ENCODE assay signal across 10 cellular contexts in the genomic region with DNA sequence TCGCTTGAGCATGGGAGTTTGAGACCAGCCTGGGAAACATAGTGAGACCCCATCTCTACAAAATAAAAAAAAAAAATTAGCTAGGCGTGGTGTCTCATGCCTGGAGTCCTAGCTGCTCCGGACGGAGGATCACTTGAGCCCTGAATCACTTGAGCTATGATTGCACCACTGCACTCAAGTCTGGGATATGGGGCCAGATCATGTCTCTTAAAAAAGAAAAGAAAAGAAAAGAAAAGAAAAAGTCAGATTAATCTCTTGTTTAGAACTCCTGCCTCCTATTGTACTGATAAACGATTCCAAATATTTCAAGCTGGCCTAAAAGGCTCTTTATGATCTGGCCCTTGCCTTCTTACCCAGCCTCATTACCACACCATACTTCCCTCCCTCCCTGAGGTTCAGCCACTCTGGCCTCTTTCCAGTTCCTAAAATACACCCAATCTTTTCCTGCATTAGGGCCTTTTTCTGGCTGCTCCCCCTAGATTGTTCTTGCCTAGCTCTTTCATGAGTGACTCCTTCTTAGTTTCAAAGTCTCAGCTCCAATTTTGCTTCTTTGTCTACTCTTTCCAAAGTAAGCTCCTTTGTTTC. TPM values are rescaled to one million over a fixed set of nuclear protein-coding genes. Genes with fewer than 3 reads are reported as not detected.
A peak's percentile ranks its signal among the peaks of the same experiment; 100 is the strongest.
DNase-seq lines count a peak whose midpoint lies in the region; ATAC-seq and TF ChIP-seq lines count a peak whose summit lies in the region.
"Had no signal": no experiment of that assay in that cellular context is flagged by ENCODE, and none has a peak within 500 bp of the region (broad histone marks: within the 10 kb centered on the region; RNA-seq: fewer than 3 reads in every experiment).

No MANE protein-coding gene starts in this region.

- no peak for DNase-seq in H9
- no peak for DNase-seq in WTC11 (ENCODE audit: low spot score)
- DNase-seq in left cardiac atrium, result peak; percentile 31
- no peak for DNase-seq in smooth muscle cell (lab: John Stamatoyannopoulos, UW; ENCODE audit: unreplicated experiment)
- DNase-seq in NK-92 treated with Interleukin-12 subunit alpha and Interleukin-12 subunit beta, amount 100 ng/mL, for 24 hours (lab: John Stamatoyannopoulos, UW), result no peak
- DNase-seq in NCI-H2227 (lab: John Stamatoyannopoulos, UW; ENCODE audit: unreplicated experiment), result no peak
- DNase-seq in effector CD8-positive, alpha-beta T cell (lab: John Stamatoyannopoulos, UW), result no peak
- DNase-seq: activated naive CD8-positive, alpha-beta T cell treated with anti-CD3 and anti-CD28 coated beads, Interleukin-2, amount 10 ng/mL, durations not matched to agents 7 days and 5 days had no signal

- no peak overlapping the region for H3K4ac ChIP-seq in H9 (ENCODE audit: low read depth, low read length)

- no peak overlapping the region for H3K23ac ChIP-seq in H9 (ENCODE audit: insufficient read length, low read depth, low read length)

- no peak overlapping the region for H4K91ac ChIP-seq in H9 (ENCODE audit: insufficient read length, low read depth, low read length)

- H2BK20ac ChIP-seq in H9 (ENCODE audit: low read depth, low read length, poor library complexity, severe bottlenecking), result no peak overlapping the region

- H3K79me1 ChIP-seq in H9 (ENCODE audit: insufficient read depth, low read depth, low read length, poor library complexity, severe bottlenecking), result no peaks in the 10 kb centered on the region

- no peak overlapping the region for H2BK12ac ChIP-seq in H9 (ENCODE audit: insufficient read length, low read depth, low read length)

- H3K4me3 Mint-ChIP-seq in H9 (no peak overlapping the region; a peak in 1 of 5 replicates), WTC11 (no peak overlapping the region)
- H3K4me3 Mint-ChIP-seq: activated naive CD8-positive, alpha-beta T cell treated with anti-CD3 and anti-CD28 coated beads, Interleukin-2, amount 10 ng/mL, durations not matched to agents 7 days and 5 days had no signal

- H4K20me1 ChIP-seq in H9 (ENCODE audit: control insufficient read depth, insufficient read depth, insufficient read length) (no peaks in the 10 kb centered on the region), smooth muscle cell (ENCODE audit: low read depth) (peaks cover 100% of the 10 kb centered on the region)

- no peak overlapping the region for H3K18ac ChIP-seq in H9 (ENCODE audit: insufficient read length, low read depth, low read length)

- no peak overlapping the region for H2BK15ac ChIP-seq in H9 (ENCODE audit: low read depth, low read length)

- H2AFZ ChIP-seq in H9 (ENCODE audit: low read length) (no peak overlapping the region), smooth muscle cell (ENCODE audit: low read depth) (no peak overlapping the region)

- H3K27me3 Mint-ChIP-seq in H9 (ENCODE audit: low read depth) (no peaks in the 10 kb centered on the region), WTC11 (ENCODE audit: low read depth) (no peaks in the 10 kb centered on the region)
- H3K27me3 Mint-ChIP-seq: activated naive CD8-positive, alpha-beta T cell treated with anti-CD3 and anti-CD28 coated beads, Interleukin-2, amount 10 ng/mL, durations not matched to agents 7 days and 5 days had no signal

- ATAC-seq in WTC11 (no peak), left cardiac atrium (peak; percentile 86 to 92), GM18511 (IDR thresholded peaks at IDR 0.05; ENCODE audit: unreplicated experiment) (no peak)

- H3K79me2 ChIP-seq in H9 (ENCODE audit: insufficient read depth, low read length) (peaks cover 6% of the 10 kb centered on the region; the same call in 1 of the 2 replicates), smooth muscle cell (ENCODE audit: low read depth) (peaks cover 97% of the 10 kb centered on the region)

- intact Hi-C loops in left cardiac atrium (cut with DNase I), result no loop called here

- CTCF ChIA-PET in WTC11 (lab: Charles Lee), result interaction anchor here (0.5 to 2.1 kb wide), 5 partner anchors 42 to 166 kb away, joined by 3 to 8 read pairs (median 4); a partner anchor contains a TSS

- H3F3A ChIP-seq in smooth muscle cell (ENCODE audit: low read depth), result peaks cover 17% of the 10 kb centered on the region

- POLR2A ChIA-PET in WTC11 (lab: Charles Lee), result no interaction called here

- H3K4me1 ChIP-seq in H9 (ENCODE audit: insufficient read depth, low read length) (peaks cover 2% of the 10 kb centered on the region; the same call in 1 of the 2 replicates), smooth muscle cell (ENCODE audit: low read depth) (peaks cover 6% of the 10 kb centered on the region)

- no peak overlapping the region for H3K56ac ChIP-seq in H9 (ENCODE audit: insufficient read length, low read depth, low read length)

- H3K27me3 ChIP-seq in H9 (ENCODE audit: insufficient read depth, low read length), result no peaks in the 10 kb centered on the region
- H3K27me3 ChIP-seq in smooth muscle cell (ENCODE audit: low read depth), result no peaks in the 10 kb centered on the region

- H2AK5ac ChIP-seq in H9 (ENCODE audit: insufficient read length, low read length), result no peak overlapping the region

- H3T11ph ChIP-seq in H9 (ENCODE audit: low read length), result no peak overlapping the region

- H4K5ac ChIP-seq in H9 (ENCODE audit: insufficient read length, low read depth, low read length), result no peak overlapping the region

- H3K36me3 ChIP-seq in smooth muscle cell (ENCODE audit: low read depth), result peaks cover 14% of the 10 kb centered on the region

- H3K4me2 ChIP-seq in H9 (ENCODE audit: insufficient read depth, insufficient read length, low read length) (no peak overlapping the region), smooth muscle cell (no peak overlapping the region)

- H3K9me3 Mint-ChIP-seq in H9, result no peaks in the 10 kb centered on the region
- H3K9me3 Mint-ChIP-seq in WTC11, result no peaks in the 10 kb centered on the region
- H3K9me3 Mint-ChIP-seq: activated naive CD8-positive, alpha-beta T cell treated with anti-CD3 and anti-CD28 coated beads, Interleukin-2, amount 10 ng/mL, durations not matched to agents 7 days and 5 days had no signal

- no peaks in the 10 kb centered on the region for H3K9me3 ChIP-seq in H9 (ENCODE audit: control insufficient read depth, low read depth, low read length)
- no peaks in the 10 kb centered on the region for H3K9me3 ChIP-seq in smooth muscle cell (replicated peaks; ENCODE audit: low read depth)

- H3K36me3 Mint-ChIP-seq in H9 (ENCODE audit: insufficient read depth in 1 of 3, low read depth in 3 of 3), result peaks cover 12 to 33% (median 32%) of the 10 kb centered on the region in 3 experiments; a peak in 6 of 7 replicates
- H3K36me3 Mint-ChIP-seq in WTC11, result peaks cover 29% of the 10 kb centered on the region
- H3K36me3 Mint-ChIP-seq: activated naive CD8-positive, alpha-beta T cell treated with anti-CD3 and anti-CD28 coated beads, Interleukin-2, amount 10 ng/mL, durations not matched to agents 7 days and 5 days had no signal

- no peak overlapping the region for H3K4me3 ChIP-seq in smooth muscle cell

- H3K9ac ChIP-seq in H9 (ENCODE audit: extremely low read depth, insufficient read length, low read length) (no peak overlapping the region), smooth muscle cell (ENCODE audit: low read depth) (no peak overlapping the region)

- no peak overlapping the region for H2BK5ac ChIP-seq in H9 (ENCODE audit: insufficient read length, low read length)

- no CpG with 5 or more reads among the region's 5 CpGs for WGBS in H9 (ENCODE audit: extremely low coverage, insufficient read length, low lambda C conversion rate)
- WGBS in smooth muscle cell (ENCODE audit: low lambda C conversion rate), result 71% methylated on average over 5 of the region's 5 CpGs

- no peak overlapping the region for H3K14ac ChIP-seq in H9 (ENCODE audit: insufficient read depth, low read length)

- H3K27ac Mint-ChIP-seq in H9 (peak overlapping the region; percentile 21 to 89 (median 87)), WTC11 (peak overlapping the region; percentile 64)
- H3K27ac Mint-ChIP-seq: activated naive CD8-positive, alpha-beta T cell treated with anti-CD3 and anti-CD28 coated beads, Interleukin-2, amount 10 ng/mL, durations not matched to agents 7 days and 5 days had no signal

- H3K4me1 Mint-ChIP-seq in H9, result peaks cover 20 to 31% of the 10 kb centered on the region in 2 experiments
- peaks cover 22% of the 10 kb centered on the region for H3K4me1 Mint-ChIP-seq in WTC11

- H3K23me2 ChIP-seq in H9 (ENCODE audit: insufficient read length, low read depth, low read length, poor library complexity, severe bottlenecking), result no peaks in the 10 kb centered on the region

- no peak overlapping the region for H3K27ac ChIP-seq in H9 (ENCODE audit: insufficient read length, low read depth, low read length)
- peak overlapping the region; percentile 23 for H3K27ac ChIP-seq in smooth muscle cell (ENCODE audit: low read depth)
- H3K27ac ChIP-seq: HL-60 had no signal

- H2BK120ac ChIP-seq in H9 (ENCODE audit: low read depth, low read length, poor library complexity, severe bottlenecking), result no peak overlapping the region

- H4K8ac ChIP-seq in H9 (replicated peaks; ENCODE audit: insufficient read length, low read depth, low read length), result no peak overlapping the region

- no peak for TF ChIP-seq CTCF in H9 (conservative IDR thresholded peaks at IDR 0.05)
- no peak for TF ChIP-seq CTCF in WTC11 (IDR thresholded peaks at IDR 0.05)
- no peak for TF ChIP-seq CTCF in smooth muscle cell (IDR thresholded peaks at IDR 0.05; ENCODE audit: borderline replicate concordance, insufficient read depth, poor library complexity, severe bottlenecking)

TF ChIP-seq in WTC11, 78 proteins besides CTCF, POLR2A, EP300 and RAD21 (continues in another document):
- TF ChIP-seq, protein P1, sequence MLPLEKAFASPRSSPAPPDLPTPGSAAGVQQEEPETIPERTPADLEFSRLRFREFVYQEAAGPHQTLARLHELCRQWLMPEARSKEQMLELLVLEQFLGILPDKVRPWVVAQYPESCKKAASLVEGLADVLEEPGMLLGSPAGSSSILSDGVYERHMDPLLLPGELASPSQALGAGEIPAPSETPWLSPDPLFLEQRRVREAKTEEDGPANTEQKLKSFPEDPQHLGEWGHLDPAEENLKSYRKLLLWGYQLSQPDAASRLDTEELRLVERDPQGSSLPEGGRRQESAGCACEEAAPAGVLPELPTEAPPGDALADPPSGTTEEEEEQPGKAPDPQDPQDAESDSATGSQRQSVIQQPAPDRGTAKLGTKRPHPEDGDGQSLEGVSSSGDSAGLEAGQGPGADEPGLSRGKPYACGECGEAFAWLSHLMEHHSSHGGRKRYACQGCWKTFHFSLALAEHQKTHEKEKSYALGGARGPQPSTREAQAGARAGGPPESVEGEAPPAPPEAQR (CRISPR knock-in tag; IDR thresholded peaks at IDR 0.05), result no peak
- TF ChIP-seq RELA (CRISPR knock-in tag; IDR thresholded peaks at IDR 0.05; ENCODE audit: borderline replicate concordance), result no peak
- TF ChIP-seq TP53 (CRISPR knock-in tag; IDR thresholded peaks at IDR 0.05), result no peak

RNA-seq across cellular contexts. Expression of a gene that starts 41.7 kb away (rescaled TPM):
- total RNA-seq in H9 (2021) (291 and 296 TPM in 2 replicates), WTC11 (2021) (225 to 236 TPM (median 234 TPM) in 3 replicates), left cardiac atrium (100 to 1,000 TPM; 170 to 239 TPM), smooth muscle cell (187 and 190 TPM in 2 replicates)
- polyA plus RNA-seq in smooth muscle cell, result 128 TPM in 2 replicates

Comparison
In these comparisons a context has a peak if more than half of its experiments do, and no peak if none do; other contexts are left out.
1. ATAC-seq: peak in left cardiac atrium (2 of 2); none in WTC11 (single experiment) and GM18511 (single experiment).